Comparison of ENCODE assay signal across 31 cellular contexts in the genomic region with DNA sequence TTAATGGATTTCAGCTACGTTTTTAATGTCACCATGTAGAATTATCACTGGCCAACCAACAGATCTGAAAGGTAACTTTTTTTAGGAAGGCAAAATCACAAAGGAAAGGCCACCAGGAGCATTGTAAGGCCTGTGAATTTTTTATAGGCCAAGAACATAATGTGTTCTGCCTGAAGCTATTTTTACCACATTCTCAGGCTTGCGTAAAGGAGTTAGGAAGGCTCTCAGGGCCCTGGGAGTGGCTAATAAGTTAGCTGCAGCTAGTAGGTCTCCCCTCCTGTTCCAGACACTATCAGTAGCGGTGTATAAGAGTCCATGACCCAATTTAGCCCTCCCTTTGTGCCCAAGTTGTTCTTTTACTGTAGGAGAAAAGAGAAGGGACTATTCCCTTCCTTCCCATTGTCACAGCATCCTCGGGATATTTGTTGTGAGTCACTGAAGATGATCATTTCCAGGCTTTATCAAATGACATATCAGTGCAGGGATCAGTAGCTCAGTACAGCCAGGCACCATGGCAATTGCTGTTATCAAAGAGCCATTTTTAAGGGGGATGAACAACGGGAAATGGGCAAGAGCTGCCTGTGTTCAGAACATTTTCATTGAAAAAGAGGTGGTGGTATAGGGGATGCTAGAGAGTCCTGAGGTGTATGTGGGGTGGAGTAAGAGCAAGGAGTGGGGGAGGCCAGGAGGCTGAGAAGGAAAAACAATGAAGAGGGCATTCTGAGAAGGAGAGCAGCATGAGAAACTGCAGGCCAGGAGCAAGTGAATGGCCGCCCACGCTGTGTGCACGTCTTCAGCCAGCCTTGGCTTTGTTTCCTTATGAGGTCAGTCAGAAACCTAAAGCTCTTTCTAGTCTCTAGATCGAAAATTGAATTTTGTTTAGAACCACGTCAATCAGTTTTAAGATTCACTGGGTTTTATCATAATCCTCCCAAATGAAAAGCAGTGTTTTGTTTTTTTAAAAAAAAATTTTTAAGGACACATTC.
DNase-seq lines count a peak whose midpoint lies in the region; ATAC-seq and TF ChIP-seq lines count a peak whose summit lies in the region.
"Had no signal": no experiment of that assay in that cellular context is flagged by ENCODE, and none has a peak within 500 bp of the region (broad histone marks: within the 10 kb centered on the region; RNA-seq: fewer than 3 reads in every experiment).

No MANE protein-coding gene starts in this region.

- no peaks in the 10 kb centered on the region for H3F3A ChIP-seq in GM23338 (replicated peaks; ENCODE audit: low read depth)

- no peak overlapping the region for H3K4me3 Mint-ChIP-seq in GM23338
- no peak overlapping the region for H3K4me3 Mint-ChIP-seq in neural crest cell
- H3K4me3 Mint-ChIP-seq: activated CD4-positive, alpha-beta memory T cell treated with anti-CD3 and anti-CD28 coated beads, Interleukin-2, amount 10 ng/mL, durations not matched to agents 7 days and 5 days; activated T-helper 1 cell treated with anti-CD3 and anti-CD28 coated beads, Interleukin-12 subunit alpha, Interleukin-12 subunit beta, Interleukin-2, Interleukin-4 antibody, amounts not matched to agents 30 ng/mL and 10 ng/mL and 1 ng/mL, durations not matched to agents 14 hours and 24 hours and 36 hours; brain; CD4-positive, alpha-beta T cell; HFFc6; memory B cell; T-helper 2 cell treated with Interferon-gamma antibody and Interleukin-4, amounts not matched to agents 5 μg/mL and 100 μg/mL, for 36 hours had no signal

- no peak overlapping the region for H2AFZ ChIP-seq in GM23338
- H2AFZ ChIP-seq: hepatocyte had no signal

- H3K27me3 Mint-ChIP-seq in GM23338 (ENCODE audit: insufficient read depth, low read depth, poor library complexity) (peaks cover 2% of the 10 kb centered on the region), neural crest cell (ENCODE audit: low read depth) (no peaks in the 10 kb centered on the region)
- H3K27me3 Mint-ChIP-seq: CD4-positive, alpha-beta T cell; IgD-negative memory B cell; memory B cell had no signal

- H3K27me3 ChIP-seq in GM23338 (ENCODE audit: insufficient read depth) = no peaks in the 10 kb centered on the region
- H3K27me3 ChIP-seq: dorsolateral prefrontal cortex, esophagus squamous epithelium, hepatocyte, right lobe of liver, stomach, thyroid gland had no signal

- no peaks in the 10 kb centered on the region for H3K4me1 ChIP-seq in GM23338 (ENCODE audit: insufficient read depth)
- H3K4me1 ChIP-seq: esophagus squamous epithelium, right lobe of liver, stomach, thyroid gland had no signal

- H4K20me1 ChIP-seq in GM23338 (replicated peaks; ENCODE audit: insufficient read depth) = no peaks in the 10 kb centered on the region

- ATAC-seq in GM23338 = peak; percentile 31; the same call in 2 of the 3 replicates
- ATAC-seq in GM21528 (IDR thresholded peaks at IDR 0.05; ENCODE audit: low FRiP score, unreplicated experiment) = no peak
- ATAC-seq: left colon, right lobe of liver had no signal

- H3K4me2 ChIP-seq in GM23338 = no peak overlapping the region
- H3K4me2 ChIP-seq: hepatocyte had no signal

- no peak for TF ChIP-seq CTCF in GM10266 (IDR thresholded peaks at IDR 0.05; ENCODE audit: control insufficient read depth, insufficient read depth, low read depth, missing control alignments)
- no peak for TF ChIP-seq CTCF in GM23338 (conservative IDR thresholded peaks at IDR 0.05; ENCODE audit: low read depth in 2 of 2)
- TF ChIP-seq CTCF in neural crest cell (conservative IDR thresholded peaks at IDR 0.05) = no peak

- no peaks in the 10 kb centered on the region for H3K9me2 ChIP-seq in GM23338 (ENCODE audit: insufficient read depth)

- H3K4me3 ChIP-seq in GM23338 = no peak overlapping the region
- H3K4me3 ChIP-seq: dorsolateral prefrontal cortex, esophagus squamous epithelium, hepatocyte, right lobe of liver, stomach, thyroid gland had no signal

- H3K9me3 Mint-ChIP-seq in GM23338 (no peaks in the 10 kb centered on the region), neural crest cell (peaks cover 2% of the 10 kb centered on the region)
- H3K9me3 Mint-ChIP-seq: brain; CD4-positive, alpha-beta T cell; HFFc6; memory B cell had no signal

- no peak overlapping the region for H3K27ac ChIP-seq in GM23338 (ENCODE audit: low read depth)
- H3K27ac ChIP-seq: esophagus squamous epithelium, hepatocyte, right lobe of liver, stomach, thyroid gland had no signal

- H3K36me3 ChIP-seq in GM23338 (ENCODE audit: insufficient read depth) = no peaks in the 10 kb centered on the region
- H3K36me3 ChIP-seq: esophagus squamous epithelium, right lobe of liver, stomach, thyroid gland had no signal

- no peaks in the 10 kb centered on the region for H3K36me3 Mint-ChIP-seq in GM23338 (ENCODE audit: low read depth)
- no peaks in the 10 kb centered on the region for H3K36me3 Mint-ChIP-seq in neural crest cell (ENCODE audit: low read depth)
- H3K36me3 Mint-ChIP-seq: IgD-negative memory B cell, memory B cell had no signal

- H3K79me2 ChIP-seq in GM23338 (replicated peaks; ENCODE audit: insufficient read depth) = no peaks in the 10 kb centered on the region
- H3K79me2 ChIP-seq: hepatocyte had no signal

- DNase-seq in GM10266 (ENCODE audit: extremely low spot score) (peak; percentile 32), GM23338 (ENCODE audit: low spot score) (no peak), cerebellum (ENCODE audit: low spot score) (peak; percentile 44), neural crest cell (ENCODE audit: low read depth, low spot score) (no peak), hypothalamus (lab: John Stamatoyannopoulos, UW) (no peak)
- no peak for DNase-seq in stimulated activated CD4-positive, alpha-beta T cell treated with anti-CD3 and anti-CD28 coated beads, Interleukin-2, amount 100 ng/mL, for 48 hours
- no peak for DNase-seq in activated CD8-positive, alpha-beta memory T cell treated with anti-CD3 and anti-CD28 coated beads, Interleukin-2, amount 50 U/mL, for 4 hours
- DNase-seq: activated CD4-positive, alpha-beta memory T cell treated with anti-CD3 and anti-CD28 coated beads, Interleukin-2, amount 10 ng/mL, durations not matched to agents 7 days and 5 days; activated CD8-positive, alpha-beta memory T cell treated with anti-CD3 and anti-CD28 coated beads, Interleukin-2, amount 50 U/mL, for 48 hours; activated naive CD4-positive, alpha-beta T cell treated with Interleukin-2 at 50 U/mL for 16 hours; AML-193; CD4-positive, alpha-beta T cell; DND-41; dorsolateral prefrontal cortex; esophagus squamous epithelium; foreskin melanocyte; HFFc6; left colon; MV-4-11; right lobe of liver; stimulated activated CD4-positive, alpha-beta T cell treated with anti-CD3 and anti-CD28 coated beads, Interleukin-12 subunit alpha, Interleukin-12 subunit beta, amount 100 ng/mL, for 4 hours; stimulated activated CD4-positive, alpha-beta T cell treated with anti-CD3 and anti-CD28 coated beads, Interleukin-4, amount 100 ng/mL, for 1 hour; stomach; thyroid gland had no signal

- H3K27ac Mint-ChIP-seq in GM23338 (no peak overlapping the region), neural crest cell (ENCODE audit: unreplicated experiment) (peak overlapping the region; percentile 48)
- H3K27ac Mint-ChIP-seq: activated CD4-positive, alpha-beta memory T cell treated with anti-CD3 and anti-CD28 coated beads, Interleukin-2, amount 10 ng/mL, durations not matched to agents 7 days and 5 days; activated T-helper 1 cell treated with anti-CD3 and anti-CD28 coated beads, Interleukin-12 subunit alpha, Interleukin-12 subunit beta, Interleukin-2, Interleukin-4 antibody, amounts not matched to agents 30 ng/mL and 10 ng/mL and 1 ng/mL, durations not matched to agents 14 hours and 24 hours and 36 hours; CD4-positive, alpha-beta T cell; HFFc6; IgD-negative memory B cell; memory B cell; T-helper 2 cell treated with Interferon-gamma antibody and Interleukin-4, amounts not matched to agents 5 μg/mL and 100 μg/mL, for 36 hours had no signal

- peaks cover 3% of the 10 kb centered on the region; the same call in 1 of the 3 replicates for H3K4me1 Mint-ChIP-seq in GM23338
- H3K4me1 Mint-ChIP-seq in neural crest cell = peaks cover 15% of the 10 kb centered on the region
- H3K4me1 Mint-ChIP-seq: memory B cell had no signal

TF ChIP-seq in GM23338, 12 proteins besides CTCF, POLR2A, EP300 and RAD21 (continues in another document):
- TF ChIP-seq STAT1 (IDR thresholded peaks at IDR 0.05; ENCODE audit: unreplicated experiment) = no peak
- TF ChIP-seq EZH2 (IDR thresholded peaks at IDR 0.05; ENCODE audit: low read depth, unreplicated experiment) = no peak
- no peak for TF ChIP-seq ZNF114 (CRISPR knock-in tag; IDR thresholded peaks at IDR 0.05)
- TF ChIP-seq ZNF331 (CRISPR knock-in tag; IDR thresholded peaks at IDR 0.05; ENCODE audit: low read depth) = no peak
- no peak for TF ChIP-seq JUNB (IDR thresholded peaks at IDR 0.05; ENCODE audit: unreplicated experiment)
- TF ChIP-seq, protein P1, sequence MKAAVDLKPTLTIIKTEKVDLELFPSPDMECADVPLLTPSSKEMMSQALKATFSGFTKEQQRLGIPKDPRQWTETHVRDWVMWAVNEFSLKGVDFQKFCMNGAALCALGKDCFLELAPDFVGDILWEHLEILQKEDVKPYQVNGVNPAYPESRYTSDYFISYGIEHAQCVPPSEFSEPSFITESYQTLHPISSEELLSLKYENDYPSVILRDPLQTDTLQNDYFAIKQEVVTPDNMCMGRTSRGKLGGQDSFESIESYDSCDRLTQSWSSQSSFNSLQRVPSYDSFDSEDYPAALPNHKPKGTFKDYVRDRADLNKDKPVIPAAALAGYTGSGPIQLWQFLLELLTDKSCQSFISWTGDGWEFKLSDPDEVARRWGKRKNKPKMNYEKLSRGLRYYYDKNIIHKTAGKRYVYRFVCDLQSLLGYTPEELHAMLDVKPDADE (IDR thresholded peaks at IDR 0.05) = no peak
- TF ChIP-seq CREB1 (CRISPR knock-in tag; IDR thresholded peaks at IDR 0.05; ENCODE audit: low read depth) = no peak
- TF ChIP-seq POLR2AphosphoS5 (IDR thresholded peaks at IDR 0.05; ENCODE audit: low read depth) = no peak
- no peak for TF ChIP-seq NANOG (IDR thresholded peaks at IDR 0.05; ENCODE audit: borderline replicate concordance)

Comparison
In these comparisons a context has a peak if more than half of its experiments do, and no peak if none do; other contexts are left out.
1. DNase-seq: peak in GM10266 (single experiment) and cerebellum (single experiment); none in GM23338 (single experiment), neural crest cell (single experiment), stimulated activated CD4-positive, alpha-beta T cell treated with anti-CD3 and anti-CD28 coated beads, Interleukin-2, amount 100 ng/mL, for 48 hours (0 of 2), activated CD8-positive, alpha-beta memory T cell treated with anti-CD3 and anti-CD28 coated beads, Interleukin-2, amount 50 U/mL, for 4 hours (single experiment) and hypothalamus (0 of 51).